ENCODE assay signal across 11 cellular contexts in genomic region chr2:153059338-153060052, GRCh38.
DNase-seq lines count a peak whose midpoint lies in the region; ATAC-seq, FAIRE-seq and TF ChIP-seq lines count a peak whose summit lies in the region.
"Had no signal": no experiment of that assay in that cellular context is flagged by ENCODE, and none has a peak within 500 bp of the region (broad histone marks: within the 10 kb centered on the region; RNA-seq: fewer than 3 reads in every experiment).

No MANE protein-coding gene starts in this region.

- no peaks in the 10 kb centered on the region for H3K27me3 Mint-ChIP-seq in WTC11 (ENCODE audit: low read depth)
- H3K27me3 Mint-ChIP-seq in activated T-cell treated with anti-CD3 and anti-CD28 coated beads, Interleukin-2, amount 50 U/mL, for 4 hours (ENCODE audit: low read depth) = peaks cover 4% of the 10 kb centered on the region
- H3K27me3 Mint-ChIP-seq: natural killer cell treated with Interleukin-12 subunit alpha and Interleukin-12 subunit beta and Interleukin-15 and Interleukin-18, amount 100 ng/mL, for 72 hours had no signal

- peak overlapping the region; percentile 30 for H3K18ac ChIP-seq in mesendoderm (ENCODE audit: low read length)

- H3K36me3 ChIP-seq in mesendoderm (ENCODE audit: control insufficient read depth, insufficient read depth, low read length) = no peaks in the 10 kb centered on the region

- H3K4ac ChIP-seq in mesendoderm (ENCODE audit: low read depth, low read length) = no peak overlapping the region

- no peak overlapping the region for H3K4me3 ChIP-seq in mesendoderm (ENCODE audit: low read length)

- H3K4me1 ChIP-seq in mesendoderm (ENCODE audit: control insufficient read depth, low read depth, low read length) = no peaks in the 10 kb centered on the region

- CTCF ChIA-PET in WTC11 (lab: Charles Lee) = no interaction called here

- H2BK120ac ChIP-seq in mesendoderm (ENCODE audit: low read depth, low read length) = peak overlapping the region; percentile 38

- H2BK15ac ChIP-seq in mesendoderm (replicated peaks; ENCODE audit: low read depth) = no peak overlapping the region

- H3K36me3 Mint-ChIP-seq in WTC11 = no peaks in the 10 kb centered on the region
- H3K36me3 Mint-ChIP-seq in activated T-cell treated with anti-CD3 and anti-CD28 coated beads, Interleukin-2, amount 50 U/mL, for 4 hours (ENCODE audit: insufficient read depth) = no peaks in the 10 kb centered on the region
- H3K36me3 Mint-ChIP-seq: natural killer cell treated with Interleukin-12 subunit alpha and Interleukin-12 subunit beta and Interleukin-15 and Interleukin-18, amount 100 ng/mL, for 72 hours had no signal

- no peak overlapping the region for H2AK5ac ChIP-seq in mesendoderm (ENCODE audit: low read length)

- no peak overlapping the region for H2BK5ac ChIP-seq in mesendoderm (ENCODE audit: low read length)

- no peaks in the 10 kb centered on the region for H3K27me3 ChIP-seq in mesendoderm (ENCODE audit: insufficient read depth, low read length, poor library complexity)

- peak overlapping the region; percentile 89 for H3K27ac Mint-ChIP-seq in WTC11
- H3K27ac Mint-ChIP-seq: natural killer cell treated with Interleukin-12 subunit alpha and Interleukin-12 subunit beta and Interleukin-15 and Interleukin-18, amount 100 ng/mL, for 72 hours had no signal

- no peak overlapping the region for H4K8ac ChIP-seq in mesendoderm (ENCODE audit: low read depth, low read length)

- H3K79me2 ChIP-seq in mesendoderm (ENCODE audit: control insufficient read depth, insufficient read depth, low read length) = no peaks in the 10 kb centered on the region

- peak; percentile 0 for DNase-seq in EH (ENCODE audit: low read depth)
- DNase-seq in LHCN-M2 (ENCODE audit: low read depth) = peak; percentile 95
- no peak for DNase-seq in WTC11 (ENCODE audit: low spot score)
- DNase-seq in mesendoderm = peak; percentile 96
- DNase-seq in activated T-cell treated with anti-CD3 and anti-CD28 coated beads, Interleukin-2, amount 50 U/mL, for 4 hours = no peak
- no peak for DNase-seq in GM19239 (ENCODE audit: insufficient read length, low spot score)
- DNase-seq in NCI-H2196 treated with DMSO at 0.1 percent for 48 hours (lab: John Stamatoyannopoulos, UW; ENCODE audit: unreplicated experiment) = no peak
- DNase-seq: activated CD8-positive, alpha-beta memory T cell treated with anti-CD3 and anti-CD28 coated beads for 24 hours; DND-41 had no signal

- ATAC-seq in WTC11 (peak; percentile 71), HG03025 (IDR thresholded peaks at IDR 0.05; ENCODE audit: low FRiP score, unreplicated experiment) (no peak)
- no peak for ATAC-seq in activated T-cell treated with anti-CD3 and anti-CD28 coated beads, Interleukin-2, amount 50 U/mL, for 4 hours
- ATAC-seq: natural killer cell treated with Interleukin-12 subunit alpha and Interleukin-12 subunit beta and Interleukin-15 and Interleukin-18, amount 100 ng/mL, for 72 hours had no signal

- WGBS in mesendoderm (ENCODE audit: extremely low coverage, insufficient coverage, low lambda C conversion rate) = no CpG with 5 or more reads among the region's 3 CpGs

- H3K23ac ChIP-seq in mesendoderm (ENCODE audit: low read length) = no peak overlapping the region

- H3K4me3 Mint-ChIP-seq in WTC11 = no peak overlapping the region
- H3K4me3 Mint-ChIP-seq in activated T-cell treated with anti-CD3 and anti-CD28 coated beads, Interleukin-2, amount 50 U/mL, for 4 hours = no peak overlapping the region
- H3K4me3 Mint-ChIP-seq: natural killer cell treated with Interleukin-12 subunit alpha and Interleukin-12 subunit beta and Interleukin-15 and Interleukin-18, amount 100 ng/mL, for 72 hours had no signal

- H3K56ac ChIP-seq in mesendoderm (ENCODE audit: low read length) = no peak overlapping the region

- no peak for FAIRE-seq in GM19239 (lab: Jason Lieb, UNC)

- POLR2A ChIA-PET in WTC11 (lab: Charles Lee) = interaction anchor here (0.6 kb wide), 1 partner anchor 19 kb away, joined by 3 read pairs; no protein-coding TSS in a partner anchor

- H3K9ac ChIP-seq in mesendoderm (ENCODE audit: low read length) = no peak overlapping the region

- peak overlapping the region; percentile 22 for H3K27ac ChIP-seq in mesendoderm (ENCODE audit: low read depth, low read length)

- H4K5ac ChIP-seq in mesendoderm (ENCODE audit: low read length) = no peak overlapping the region

- no peak for TF ChIP-seq CTCF in WTC11 (IDR thresholded peaks at IDR 0.05)

- peaks cover 26% of the 10 kb centered on the region for H3K4me1 Mint-ChIP-seq in WTC11
- no peaks in the 10 kb centered on the region for H3K4me1 Mint-ChIP-seq in activated T-cell treated with anti-CD3 and anti-CD28 coated beads, Interleukin-2, amount 50 U/mL, for 4 hours (ENCODE audit: low read depth)

- H3K9me3 Mint-ChIP-seq in WTC11 = no peaks in the 10 kb centered on the region; the same call in 1 of the 2 replicates
- no peaks in the 10 kb centered on the region for H3K9me3 Mint-ChIP-seq in activated T-cell treated with anti-CD3 and anti-CD28 coated beads, Interleukin-2, amount 50 U/mL, for 4 hours
- H3K9me3 Mint-ChIP-seq: natural killer cell treated with Interleukin-12 subunit alpha and Interleukin-12 subunit beta and Interleukin-15 and Interleukin-18, amount 100 ng/mL, for 72 hours had no signal

- H3K4me2 ChIP-seq in mesendoderm (ENCODE audit: low read length) = no peak overlapping the region

- no peaks in the 10 kb centered on the region for H3K79me1 ChIP-seq in mesendoderm (ENCODE audit: low read length)

TF ChIP-seq in WTC11, 78 proteins besides CTCF, POLR2A, EP300 and RAD21:
- TF ChIP-seq FOXK1 (CRISPR knock-in tag; IDR thresholded peaks at IDR 0.05) (peak; percentile 47; the same call in 1 of the 2 replicates), RORB (CRISPR knock-in tag; IDR thresholded peaks at IDR 0.05) (no peak), ZNF232 (CRISPR knock-in tag; IDR thresholded peaks at IDR 0.05) (no peak)

Comparison
In these comparisons a context has a peak if more than half of its experiments do, and no peak if none do; other contexts are left out.
1. DNase-seq: peak in EH (single experiment), LHCN-M2 (single experiment) and mesendoderm (single experiment); none in WTC11 (single experiment), activated T-cell treated with anti-CD3 and anti-CD28 coated beads, Interleukin-2, amount 50 U/mL, for 4 hours (single experiment), GM19239 (single experiment) and NCI-H2196 treated with DMSO at 0.1 percent for 48 hours (single experiment).